ENCODE assay signal across 29 cellular contexts in the genomic region with DNA sequence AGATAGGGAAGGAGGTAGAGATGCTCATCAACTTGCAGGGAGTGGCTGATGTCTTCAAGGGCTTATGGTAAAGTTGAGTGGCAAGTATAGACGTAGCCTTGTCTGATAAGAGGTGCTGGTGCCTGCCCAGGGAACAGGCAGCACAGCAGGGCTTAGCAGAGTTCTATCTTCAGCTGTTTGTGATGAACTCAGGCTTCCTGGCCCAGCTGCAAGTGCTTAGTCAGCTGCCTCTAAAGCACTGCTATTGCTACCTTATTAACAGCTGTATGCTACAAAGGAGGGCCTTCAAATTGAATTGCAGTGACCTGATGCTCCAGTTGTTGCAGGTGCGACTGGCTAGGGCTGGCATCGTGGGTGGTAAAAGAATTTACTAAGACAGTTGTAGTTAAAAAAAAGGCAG.
"Had no signal": no experiment of that assay in that cellular context is flagged by ENCODE, and none has a peak within 500 bp of the region (broad histone marks: within the 10 kb centered on the region; RNA-seq: fewer than 3 reads in every experiment).

No MANE protein-coding gene starts in this region.

- ATAC-seq: activated CD4-positive, CD25-positive, alpha-beta regulatory T cell treated with anti-CD3 and anti-CD28 coated beads, Interleukin-2, amount 50 U/mL, for 24 hours; activated CD8-positive, alpha-beta memory T cell treated with anti-CD3 and anti-CD28 coated beads, Interleukin-2, amount 10 ng/mL, durations not matched to agents 7 days and 5 days; activated naive CD4-positive, alpha-beta T cell treated with anti-CD3 and anti-CD28 coated beads, Interleukin-2, amount 50 U/mL, for 72 hours; activated naive CD8-positive, alpha-beta T cell treated with anti-CD3 and anti-CD28 coated beads, Interleukin-2, amount 50 U/mL, for 24 hours; body of pancreas; Panc1 had no signal

- H3K4me3 ChIP-seq: ascending aorta, body of pancreas had no signal

- H3K9me3 Mint-ChIP-seq: activated naive CD4-positive, alpha-beta T cell treated with anti-CD3 and anti-CD28 coated beads, Interleukin-2, amount 50 U/mL, for 72 hours; activated naive CD8-positive, alpha-beta T cell treated with anti-CD3 and anti-CD28 coated beads, Interleukin-2, amount 50 U/mL, for 24 hours; activated T-cell treated with anti-CD3 and anti-CD28 coated beads, Interleukin-2, amount 50 U/mL, for 24 hours; activated T-helper 1 cell treated with anti-CD3 and anti-CD28 coated beads, Interleukin-12 subunit alpha, Interleukin-12 subunit beta, Interleukin-2, Interleukin-4 antibody, amounts not matched to agents 30 ng/mL and 10 ng/mL and 1 ng/mL, durations not matched to agents 14 hours and 24 hours and 36 hours; T-helper 1 cell treated with Interleukin-12 subunit alpha and Interleukin-12 subunit beta and Interleukin-4 antibody, amounts not matched to agents 30 μg/mL and 1 μg/mL, for 36 hours had no signal

- H3K27ac ChIP-seq: ascending aorta, body of pancreas, RWPE1 had no signal

- H3K36me3 Mint-ChIP-seq: activated CD8-positive, alpha-beta memory T cell treated with anti-CD3 and anti-CD28 coated beads, Interleukin-2, amount 10 ng/mL, durations not matched to agents 7 days and 5 days; activated naive CD4-positive, alpha-beta T cell treated with anti-CD3 and anti-CD28 coated beads, Interleukin-2, amount 50 U/mL, for 72 hours had no signal

- H3K27me3 ChIP-seq: ascending aorta, body of pancreas had no signal

- H3K36me3 ChIP-seq: ascending aorta had no signal

- DNase-seq: activated CD4-positive, alpha-beta T cell treated with anti-CD3 and anti-CD28 coated beads for 4 hours; activated CD4-positive, alpha-beta T cell treated with anti-CD3 and anti-CD28 coated beads, Interleukin-2, amount 50 U/mL, for 4 hours; activated CD8-positive, alpha-beta memory T cell treated with anti-CD3 and anti-CD28 coated beads, Interleukin-2, amount 10 ng/mL, durations not matched to agents 7 days and 5 days; activated effector memory CD4-positive, alpha-beta T cell treated with Interleukin-2 at 50 U/mL for 16 hours; activated naive CD4-positive, alpha-beta T cell treated with Interleukin-2 at 50 U/mL for 16 hours; activated naive CD8-positive, alpha-beta T cell treated with anti-CD3 and anti-CD28 coated beads, Interleukin-2, amount 50 U/mL, for 24 hours; activated T-cell treated with anti-CD3 and anti-CD28 coated beads, Interleukin-2, amount 50 U/mL, for 24 hours; amniotic stem cell; body of pancreas; Kasumi-1; KBM-7; NCI-H1048; NCI-H146; NCI-H187 treated with DMSO at 0.1 percent for 48 hours; NCI-H2081 treated with DMSO at 0.1 percent for 48 hours; NCI-H2171; NCI-H226; NCI-H526; NCI-H774; NK-92 treated with Interleukin-12 subunit alpha and Interleukin-12 subunit beta, amount 100 ng/mL, for 24 hours; OCI-M1; SHP77 treated with DMSO at 0.1 percent for 48 hours had no signal

- H3K9me3 ChIP-seq: ascending aorta, body of pancreas had no signal

- H3K4me3 Mint-ChIP-seq: activated CD8-positive, alpha-beta memory T cell treated with anti-CD3 and anti-CD28 coated beads, Interleukin-2, amount 10 ng/mL, durations not matched to agents 7 days and 5 days; activated naive CD8-positive, alpha-beta T cell treated with anti-CD3 and anti-CD28 coated beads, Interleukin-2, amount 50 U/mL, for 24 hours; activated T-cell treated with anti-CD3 and anti-CD28 coated beads, Interleukin-2, amount 50 U/mL, for 24 hours; activated T-helper 1 cell treated with anti-CD3 and anti-CD28 coated beads, Interleukin-12 subunit alpha, Interleukin-12 subunit beta, Interleukin-2, Interleukin-4 antibody, amounts not matched to agents 30 ng/mL and 10 ng/mL and 1 ng/mL, durations not matched to agents 14 hours and 24 hours and 36 hours; T-helper 1 cell treated with Interleukin-12 subunit alpha and Interleukin-12 subunit beta and Interleukin-4 antibody, amounts not matched to agents 30 μg/mL and 1 μg/mL, for 36 hours had no signal

- H3K27ac Mint-ChIP-seq: activated CD8-positive, alpha-beta memory T cell treated with anti-CD3 and anti-CD28 coated beads, Interleukin-2, amount 10 ng/mL, durations not matched to agents 7 days and 5 days; activated naive CD8-positive, alpha-beta T cell treated with anti-CD3 and anti-CD28 coated beads, Interleukin-2, amount 50 U/mL, for 24 hours; activated T-cell treated with anti-CD3 and anti-CD28 coated beads, Interleukin-2, amount 50 U/mL, for 24 hours; activated T-helper 1 cell treated with anti-CD3 and anti-CD28 coated beads, Interleukin-12 subunit alpha, Interleukin-12 subunit beta, Interleukin-2, Interleukin-4 antibody, amounts not matched to agents 30 ng/mL and 10 ng/mL and 1 ng/mL, durations not matched to agents 14 hours and 24 hours and 36 hours; T-helper 1 cell treated with Interleukin-12 subunit alpha and Interleukin-12 subunit beta and Interleukin-4 antibody, amounts not matched to agents 30 μg/mL and 1 μg/mL, for 36 hours had no signal

- H3K27me3 Mint-ChIP-seq: activated T-cell treated with anti-CD3 and anti-CD28 coated beads, Interleukin-2, amount 50 U/mL, for 24 hours had no signal

- H3K4me1 Mint-ChIP-seq: activated CD8-positive, alpha-beta memory T cell treated with anti-CD3 and anti-CD28 coated beads, Interleukin-2, amount 10 ng/mL, durations not matched to agents 7 days and 5 days; activated naive CD8-positive, alpha-beta T cell treated with anti-CD3 and anti-CD28 coated beads, Interleukin-2, amount 50 U/mL, for 24 hours had no signal

- H3K4me1 ChIP-seq: ascending aorta, body of pancreas had no signal
